ENCODE assay signal across 10 cellular contexts in the genomic region with DNA sequence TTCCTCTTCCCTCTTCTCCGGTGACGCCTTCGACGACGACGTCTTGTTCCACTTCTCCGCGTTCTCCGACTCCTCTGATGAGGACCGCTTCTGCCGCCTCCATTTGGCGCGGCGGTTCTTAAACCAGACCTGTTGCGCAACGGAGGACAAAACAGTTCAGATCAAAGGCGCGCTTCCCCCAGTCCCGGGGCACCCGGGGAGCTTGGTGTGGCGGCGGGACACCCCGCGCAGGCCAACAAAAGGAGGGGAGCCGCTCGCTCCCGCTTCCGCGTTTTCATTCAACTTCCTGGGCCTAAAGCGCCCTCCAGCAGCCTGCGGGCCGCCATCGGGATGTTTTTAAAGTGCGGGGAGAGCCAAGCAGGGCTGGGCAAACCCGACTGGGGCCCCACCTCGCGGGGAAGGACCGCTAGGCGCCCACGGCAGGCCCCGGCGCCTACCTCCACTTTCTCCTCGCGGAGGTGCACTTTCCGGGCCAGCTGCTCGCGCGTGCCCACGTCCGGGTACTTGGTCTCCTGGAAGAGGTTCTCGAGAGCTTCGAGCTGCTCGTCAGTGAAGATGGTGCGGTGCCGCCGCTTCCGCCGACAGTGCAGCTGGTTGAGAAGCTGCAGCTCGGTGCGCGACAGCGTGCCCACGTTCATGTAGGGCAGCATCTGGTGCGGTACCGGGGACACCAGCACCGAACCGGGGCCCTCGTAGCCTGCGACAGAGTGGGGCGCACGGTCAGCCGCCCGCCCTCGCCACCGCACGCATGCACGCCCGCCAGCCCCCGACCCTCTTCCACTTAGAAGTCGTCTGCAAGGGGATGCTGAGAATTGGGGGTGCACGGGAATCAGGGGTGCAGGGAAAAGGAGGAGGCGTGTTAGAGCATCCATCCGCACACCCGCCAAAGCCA. TPM values are rescaled to one million over a fixed set of nuclear protein-coding genes. Genes with fewer than 3 reads are reported as not detected.
DNase-seq lines count a peak whose midpoint lies in the region; ATAC-seq and TF ChIP-seq lines count a peak whose summit lies in the region.
"Had no signal": no experiment of that assay in that cellular context is flagged by ENCODE, and none has a peak within 500 bp of the region (broad histone marks: within the 10 kb centered on the region; RNA-seq: fewer than 3 reads in every experiment).

No MANE protein-coding gene starts in this region.

- ATAC-seq in GM21786 (IDR thresholded peaks at IDR 0.05; ENCODE audit: unreplicated experiment) = no peak
- ATAC-seq in HG02642 (IDR thresholded peaks at IDR 0.05; ENCODE audit: poor library complexity, unreplicated experiment) = no peak

- H3K4me3 Mint-ChIP-seq in glutamatergic neuron (ENCODE audit: unreplicated experiment) = peak overlapping the region; percentile 72

- peaks cover 11% of the 10 kb centered on the region for H3K9me3 Mint-ChIP-seq in glutamatergic neuron (ENCODE audit: unreplicated experiment)

- TF ChIP-seq CTCF in GM12865 (IDR thresholded peaks at IDR 0.05; ENCODE audit: insufficient read depth, low read depth, low read length, missing control alignments) (no peak), VCaP (conservative IDR thresholded peaks at IDR 0.05) (no peak), glutamatergic neuron (IDR thresholded peaks at IDR 0.05; ENCODE audit: partially characterized antibody, unreplicated experiment) (no peak)

- no peak overlapping the region for H3K4me3 ChIP-seq in GM12865 (ENCODE audit: low read depth, low read length)

- H3K27me3 Mint-ChIP-seq in glutamatergic neuron (ENCODE audit: unreplicated experiment) = peaks cover 50% of the 10 kb centered on the region

- DNase-seq in GM12865 (ENCODE audit: low read depth) = peak; percentile 3
- DNase-seq in glutamatergic neuron = no peak
- peak; percentile 77 for DNase-seq in retina
- no peak for DNase-seq in globus pallidus (ENCODE audit: low spot score)
- no peak for DNase-seq in ureter (ENCODE audit: low spot score)

- H3K36me3 Mint-ChIP-seq in glutamatergic neuron (ENCODE audit: unreplicated experiment) = no peaks in the 10 kb centered on the region

- H3K27ac Mint-ChIP-seq in glutamatergic neuron (ENCODE audit: unreplicated experiment) = no peak overlapping the region

- peak overlapping the region; percentile 74; the same call in 1 of the 2 replicates for H3K27ac ChIP-seq in VCaP

- H3K4me1 Mint-ChIP-seq in glutamatergic neuron (ENCODE audit: low read depth, unreplicated experiment) = peaks cover 13% of the 10 kb centered on the region

RNA-seq across cellular contexts. Expression of gene GSC, which starts 1.1 kb away (rescaled TPM):
- total RNA-seq in glutamatergic neuron (ENCODE audit: unreplicated experiment) (not detected), ureter (not detected)
- total RNA-seq: left colon; T-helper 1 cell treated with Interleukin-12 subunit alpha and Interleukin-12 subunit beta and Interleukin-4 antibody, amounts not matched to agents 30 ng/mL and 1 ng/mL, for 36 hours had no signal

Comparison
In these comparisons a context has a peak if more than half of its experiments do, and no peak if none do; other contexts are left out.
1. DNase-seq: peak in GM12865 (single experiment) and retina (single experiment); none in glutamatergic neuron (single experiment), globus pallidus (single experiment) and ureter (single experiment).